In the genomic region with DNA sequence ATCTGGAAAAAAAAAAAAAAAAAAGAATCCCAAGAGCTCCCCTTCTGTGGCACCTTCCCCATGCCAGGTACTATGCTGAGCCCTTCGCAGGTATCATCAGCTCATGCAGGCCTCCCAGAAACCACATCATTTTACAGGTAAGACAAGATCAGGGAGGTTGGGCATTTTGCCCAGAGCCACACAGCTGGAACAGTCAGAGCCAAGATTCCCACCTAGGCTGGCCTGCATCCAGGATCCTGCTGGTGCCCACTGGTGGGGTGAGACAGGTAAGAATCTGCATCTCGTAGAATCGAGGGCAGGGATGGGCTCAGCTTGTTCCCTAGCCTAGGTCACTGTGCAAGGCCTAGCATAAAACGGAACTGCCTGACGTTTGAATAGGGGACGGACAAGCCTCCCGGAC, we compare ENCODE assay signal across 1 cellular context.
TF ChIP-seq lines count a peak whose summit lies in the region.

No MANE protein-coding gene starts in this region.

TF ChIP-seq in Ishikawa, 13 proteins besides CTCF, POLR2A, EP300 and RAD21:
- peak; percentile 69 for TF ChIP-seq NFIC (IDR thresholded peaks at IDR 0.05)
- TF ChIP-seq USF1 (IDR thresholded peaks at IDR 0.05), result no peak
TF ChIP-seq in Ishikawa: peak in this region for 1.
